In the genomic region with DNA sequence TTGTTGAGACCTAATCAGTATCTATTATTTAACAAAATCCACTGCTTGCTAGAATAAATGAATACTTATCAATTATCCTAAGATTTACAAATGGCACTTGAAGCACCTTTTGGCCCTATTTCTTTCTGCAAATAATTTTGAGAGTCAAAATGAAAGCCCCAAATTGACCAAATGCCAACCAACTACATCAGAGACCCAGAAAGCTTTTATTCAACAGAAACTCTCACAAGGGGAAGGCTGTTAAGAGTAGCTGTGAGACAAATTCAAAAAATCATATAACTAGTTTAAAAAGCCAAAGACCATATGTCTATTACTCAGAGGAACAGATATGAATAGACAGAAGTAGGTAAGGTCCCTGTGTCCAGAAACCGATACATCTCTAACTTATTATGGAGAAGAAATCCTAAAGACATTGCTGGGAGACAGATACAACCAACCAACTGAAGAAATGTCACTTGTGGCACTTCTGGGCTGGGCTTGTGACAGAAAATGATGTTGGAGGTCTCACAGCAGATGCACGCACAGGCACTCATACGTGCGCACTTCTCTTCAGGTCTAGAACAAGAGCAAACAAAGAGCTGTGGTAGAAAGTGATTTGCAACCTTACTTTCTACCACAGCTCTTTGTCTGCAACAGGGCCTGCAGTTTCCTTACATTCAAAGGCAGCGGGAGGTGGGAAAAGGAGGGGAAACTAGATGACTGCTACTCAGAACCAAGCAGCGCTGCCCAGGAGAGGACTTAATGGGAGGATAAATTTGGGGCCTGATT, we compare ENCODE assay signal across 1 cellular context.
A peak's percentile ranks its signal among the peaks of the same experiment; 100 is the strongest.
TF ChIP-seq lines count a peak whose summit lies in the region.

No MANE protein-coding gene starts in this region.

TF ChIP-seq in GM12878, 131 proteins besides CTCF, POLR2A, EP300 and RAD21 (continued from another document):
- TF ChIP-seq RELB (IDR thresholded peaks at IDR 0.05; ENCODE audit: low read depth) (peak; percentile 79), ESRRA (IDR thresholded peaks at IDR 0.05; ENCODE audit: low read length) (no peak), RAD51 (IDR thresholded peaks at IDR 0.05) (no peak), SUPT20H (IDR thresholded peaks at IDR 0.05; ENCODE audit: borderline replicate concordance, control insufficient read depth, low read depth, low read length) (no peak), ZNF207 (IDR thresholded peaks at IDR 0.05; ENCODE audit: borderline replicate concordance) (no peak), NFYA (IDR thresholded peaks at IDR 0.05; ENCODE audit: borderline replicate concordance, low read depth, low read length) (no peak), CHD4 (IDR thresholded peaks at IDR 0.05) (no peak), GABPA (IDR thresholded peaks at IDR 0.05; ENCODE audit: low read depth) (no peak), PAX8 (IDR thresholded peaks at IDR 0.05) (no peak), WRNIP1 (IDR thresholded peaks at IDR 0.05; ENCODE audit: borderline replicate concordance, low read depth, low read length) (no peak), PKNOX1 (IDR thresholded peaks at IDR 0.05) (peak; percentile 52; the same call in 1 of the 2 replicates), NFIC (IDR thresholded peaks at IDR 0.05; ENCODE audit: low read depth, low read length) (no peak; the same call in 1 of the 2 replicates), IKZF1 (conservative IDR thresholded peaks at IDR 0.05) (peak; percentile 75; the same call in 1 of the 2 replicates), ZSCAN29 (IDR thresholded peaks at IDR 0.05) (no peak), NFXL1 (IDR thresholded peaks at IDR 0.05; ENCODE audit: borderline replicate concordance) (no peak), ZZZ3 (IDR thresholded peaks at IDR 0.05; ENCODE audit: control insufficient read depth, insufficient read length, low read depth) (no peak), BHLHE40 (IDR thresholded peaks at IDR 0.05; ENCODE audit: borderline replicate concordance in 1 of 2, low read depth in 2 of 2, low read length in 1 of 2) (peak; percentile 48 to 68; a peak in 2 of 4 replicates), HDAC6 (IDR thresholded peaks at IDR 0.05; ENCODE audit: unreplicated experiment) (no peak), ZNF274 (IDR thresholded peaks at IDR 0.05; ENCODE audit: insufficient read depth, insufficient read length) (no peak)
- TF ChIP-seq, protein P1, sequence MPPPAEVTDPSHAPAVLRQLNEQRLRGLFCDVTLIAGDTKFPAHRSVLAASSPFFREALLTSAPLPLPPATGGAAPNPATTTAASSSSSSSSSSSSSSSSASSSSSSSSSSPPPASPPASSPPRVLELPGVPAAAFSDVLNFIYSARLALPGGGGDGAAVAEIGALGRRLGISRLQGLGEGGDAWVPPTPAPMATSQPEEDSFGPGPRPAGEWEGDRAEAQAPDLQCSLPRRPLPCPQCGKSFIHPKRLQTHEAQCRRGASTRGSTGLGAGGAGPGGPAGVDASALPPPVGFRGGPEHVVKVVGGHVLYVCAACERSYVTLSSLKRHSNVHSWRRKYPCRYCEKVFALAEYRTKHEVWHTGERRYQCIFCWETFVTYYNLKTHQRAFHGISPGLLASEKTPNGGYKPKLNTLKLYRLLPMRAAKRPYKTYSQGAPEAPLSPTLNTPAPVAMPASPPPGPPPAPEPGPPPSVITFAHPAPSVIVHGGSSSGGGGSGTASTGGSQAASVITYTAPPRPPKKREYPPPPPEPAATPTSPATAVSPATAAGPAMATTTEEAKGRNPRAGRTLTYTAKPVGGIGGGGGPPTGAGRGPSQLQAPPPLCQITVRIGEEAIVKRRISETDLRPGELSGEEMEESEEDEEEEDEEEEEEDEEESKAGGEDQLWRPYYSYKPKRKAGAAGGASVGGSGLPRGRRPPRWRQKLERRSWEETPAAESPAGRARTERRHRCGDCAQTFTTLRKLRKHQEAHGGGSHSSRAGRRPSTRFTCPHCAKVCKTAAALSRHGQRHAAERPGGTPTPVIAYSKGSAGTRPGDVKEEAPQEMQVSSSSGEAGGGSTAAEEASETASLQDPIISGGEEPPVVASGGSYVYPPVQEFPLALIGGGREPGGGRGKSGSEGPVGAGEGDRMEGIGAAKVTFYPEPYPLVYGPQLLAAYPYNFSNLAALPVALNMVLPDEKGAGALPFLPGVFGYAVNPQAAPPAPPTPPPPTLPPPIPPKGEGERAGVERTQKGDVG (CRISPR knock-in tag; IDR thresholded peaks at IDR 0.05), result no peak
